In the genomic region with DNA sequence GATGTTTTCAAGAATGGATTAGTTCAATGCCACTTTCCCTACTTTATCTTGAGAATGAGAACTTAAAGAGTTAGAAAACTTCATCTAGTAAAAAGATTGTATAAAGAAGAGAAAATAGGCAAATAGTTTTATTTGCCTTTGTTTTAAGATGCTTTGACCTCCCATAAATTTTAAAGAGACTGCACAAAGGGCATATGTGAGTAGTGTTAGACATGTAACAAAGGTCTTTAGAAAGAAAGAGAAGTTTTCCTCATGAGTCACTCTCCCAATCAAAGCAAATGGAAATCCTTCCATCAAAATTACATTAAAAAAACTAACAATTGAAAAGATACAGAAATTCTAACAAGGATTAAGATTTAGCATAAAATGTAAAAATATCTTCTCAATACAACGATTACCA, we compare ENCODE assay signal across 6 cellular contexts.
"Had no signal": no experiment of that assay in that cellular context is flagged by ENCODE, and none has a peak within 500 bp of the region (broad histone marks: within the 10 kb centered on the region; RNA-seq: fewer than 3 reads in every experiment).

No MANE protein-coding gene starts in this region.

- H3K9me3 ChIP-seq: HAP-1 had no signal

- H2AFZ ChIP-seq: GM23248 had no signal

- H3K27ac ChIP-seq: GM23248 had no signal

- H3K36me3 ChIP-seq: HAP-1 had no signal

- H3K4me3 ChIP-seq: GM23248, HAP-1 had no signal

- DNase-seq: GM23248, GOT3, H7, HFFc6, IMR-90 had no signal
